12 cellular contexts compared by ENCODE assay signal in the genomic region with DNA sequence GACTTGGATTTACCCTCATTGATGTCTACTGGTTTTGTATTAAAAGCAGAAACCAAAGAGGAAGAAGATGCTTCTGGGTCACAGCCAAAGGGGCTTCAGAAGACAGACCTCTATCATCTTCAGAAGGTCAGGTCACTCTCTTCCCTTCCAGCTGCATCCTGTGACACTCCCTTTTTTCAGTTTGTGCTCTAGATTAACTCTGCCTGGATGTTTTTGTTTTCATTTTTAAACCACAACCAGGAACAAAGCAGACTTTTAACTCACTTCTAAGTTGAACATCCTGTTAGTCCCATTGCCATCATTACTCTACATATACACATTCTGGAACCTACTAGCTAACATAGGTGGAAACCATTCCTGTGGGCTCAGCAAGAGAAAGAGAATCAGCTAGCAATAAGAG. TPM values are rescaled to one million over a fixed set of nuclear protein-coding genes. Genes with fewer than 3 reads are reported as not detected.
DNase-seq lines count a peak whose midpoint lies in the region; ATAC-seq and TF ChIP-seq lines count a peak whose summit lies in the region.
"Had no signal": no experiment of that assay in that cellular context is flagged by ENCODE, and none has a peak within 500 bp of the region (broad histone marks: within the 10 kb centered on the region; RNA-seq: fewer than 3 reads in every experiment).

No MANE protein-coding gene starts in this region.

- peaks cover 22% of the 10 kb centered on the region for H3K4me1 Mint-ChIP-seq in CD8-positive, alpha-beta T cell (ENCODE audit: low read depth)
- peaks cover 30% of the 10 kb centered on the region for H3K4me1 Mint-ChIP-seq in T-helper 1 cell treated with Interleukin-12 subunit alpha and Interleukin-12 subunit beta and Interleukin-4 antibody, amounts not matched to agents 30 μg/mL and 1 μg/mL, for 36 hours (ENCODE audit: low read depth)

- no peaks in the 10 kb centered on the region for H3K36me3 ChIP-seq in CD8-positive, alpha-beta T cell (ENCODE audit: insufficient read depth, low read length)
- H3K36me3 ChIP-seq: uterus had no signal

- no peaks in the 10 kb centered on the region for H3K9me3 ChIP-seq in CD8-positive, alpha-beta T cell (ENCODE audit: low read length)
- H3K9me3 ChIP-seq: uterus had no signal

- TF ChIP-seq CTCF in CD8-positive, alpha-beta T cell (IDR thresholded peaks at IDR 0.05) = no peak
- no peak for TF ChIP-seq CTCF in GM10266 (IDR thresholded peaks at IDR 0.05; ENCODE audit: control insufficient read depth, insufficient read depth, low read depth, missing control alignments)

- no peak for DNase-seq in CD8-positive, alpha-beta T cell
- DNase-seq in amniotic stem cell (lab: John Stamatoyannopoulos, UW) = no peak
- no peak for DNase-seq in posterior cingulate gyrus
- no peak for DNase-seq in NK-92 (lab: John Stamatoyannopoulos, UW; ENCODE audit: unreplicated experiment)
- no peak for DNase-seq in GM10266 (ENCODE audit: extremely low spot score)
- DNase-seq: Calu3; stimulated activated CD4-positive, alpha-beta T cell treated with anti-CD3 and anti-CD28 coated beads, Interleukin-1b, Interleukin-23, amount 100 ng/mL, for 48 hours; T1000; uterus had no signal

- no peaks in the 10 kb centered on the region for H3K9me3 Mint-ChIP-seq in CD8-positive, alpha-beta T cell
- H3K9me3 Mint-ChIP-seq in T-helper 1 cell treated with Interleukin-12 subunit alpha and Interleukin-12 subunit beta and Interleukin-4 antibody, amounts not matched to agents 30 μg/mL and 1 μg/mL, for 36 hours = no peaks in the 10 kb centered on the region

- H3K4me3 ChIP-seq in CD8-positive, alpha-beta T cell (ENCODE audit: low read depth, low read length) = no peak overlapping the region
- H3K4me3 ChIP-seq: uterus had no signal

- intact Hi-C loops in CD8-positive, alpha-beta T cell (cut with DNase I, micrococcal nuclease) = no loop called here
- intact Hi-C loops in posterior cingulate gyrus (cut with DNase I) = no loop called here

- H3K27ac ChIP-seq in CD8-positive, alpha-beta T cell (ENCODE audit: low read depth, low read length) = no peak overlapping the region
- H3K27ac ChIP-seq: uterus had no signal

- peaks cover 6% of the 10 kb centered on the region for H3K4me1 ChIP-seq in CD8-positive, alpha-beta T cell (ENCODE audit: insufficient read depth, low read length)
- H3K4me1 ChIP-seq: uterus had no signal

- H3K4me3 Mint-ChIP-seq in CD8-positive, alpha-beta T cell = no peak overlapping the region
- peak overlapping the region; percentile 42 for H3K4me3 Mint-ChIP-seq in T-helper 1 cell treated with Interleukin-12 subunit alpha and Interleukin-12 subunit beta and Interleukin-4 antibody, amounts not matched to agents 30 μg/mL and 1 μg/mL, for 36 hours

- peaks cover 60% of the 10 kb centered on the region for H3K36me3 Mint-ChIP-seq in CD8-positive, alpha-beta T cell
- peaks cover 48% of the 10 kb centered on the region for H3K36me3 Mint-ChIP-seq in T-helper 1 cell treated with Interleukin-12 subunit alpha and Interleukin-12 subunit beta and Interleukin-4 antibody, amounts not matched to agents 30 μg/mL and 1 μg/mL, for 36 hours (ENCODE audit: low read depth)

- CTCF ChIA-PET in CD8-positive, alpha-beta T cell (lab: Charles Lee) = no interaction called here

- POLR2A ChIA-PET in CD8-positive, alpha-beta T cell (lab: Charles Lee) = interaction anchor here (2.3 kb wide), 1 partner anchor 45 kb away, joined by 11 read pairs; the partner anchor contains the start of gene AKIRIN2

- H3K27me3 Mint-ChIP-seq in CD8-positive, alpha-beta T cell (ENCODE audit: low read depth) = no peaks in the 10 kb centered on the region
- no peaks in the 10 kb centered on the region for H3K27me3 Mint-ChIP-seq in T-helper 1 cell treated with Interleukin-12 subunit alpha and Interleukin-12 subunit beta and Interleukin-4 antibody, amounts not matched to agents 30 μg/mL and 1 μg/mL, for 36 hours (ENCODE audit: low read depth)

- H3K27ac Mint-ChIP-seq in CD8-positive, alpha-beta T cell = peak overlapping the region; percentile 50
- H3K27ac Mint-ChIP-seq in T-helper 1 cell treated with Interleukin-12 subunit alpha and Interleukin-12 subunit beta and Interleukin-4 antibody, amounts not matched to agents 30 μg/mL and 1 μg/mL, for 36 hours = peak overlapping the region; percentile 80

- peak; percentile 26 for ATAC-seq in CD8-positive, alpha-beta T cell
- ATAC-seq in GM19351 (IDR thresholded peaks at IDR 0.05; ENCODE audit: unreplicated experiment) = peak; percentile 85
- ATAC-seq in HG03064 (IDR thresholded peaks at IDR 0.05; ENCODE audit: low read depth, unreplicated experiment) = peak; percentile 84

- H3K27me3 ChIP-seq in CD8-positive, alpha-beta T cell (ENCODE audit: insufficient read depth, low read length) = no peaks in the 10 kb centered on the region
- H3K27me3 ChIP-seq: uterus had no signal

RNA-seq across cellular contexts. Expression of gene AKIRIN2, which starts 45.2 kb away (rescaled TPM):
- 10 to 100 TPM; 79.4 to 82.4 TPM for total RNA-seq in CD8-positive, alpha-beta T cell

Comparison
In these comparisons a context has a peak if more than half of its experiments do, and no peak if none do; other contexts are left out.
1. ATAC-seq: peak in every context shown above with its lines; median percentile 85 in GM19351; 84 in HG03064; 26 in CD8-positive, alpha-beta T cell.